In genomic region chr1:195530961-195531360, GRCh38 we compare ENCODE assay signal across 16 cellular contexts.
"Had no signal": no experiment of that assay in that cellular context is flagged by ENCODE, and none has a peak within 500 bp of the region (broad histone marks: within the 10 kb centered on the region; RNA-seq: fewer than 3 reads in every experiment).

No MANE protein-coding gene starts in this region.

- DNase-seq: activated CD4-positive, alpha-beta T cell treated with anti-CD3 and anti-CD28 coated beads, Interleukin-2, amount 50 U/mL, for 4 hours; activated CD4-positive, CD25-positive, alpha-beta regulatory T cell treated with anti-CD3 and anti-CD28 coated beads, Interleukin-2, amount 50 U/mL, for 72 hours; activated effector memory CD4-positive, alpha-beta T cell treated with Interleukin-2 at 50 U/mL for 16 hours; activated T-cell treated with anti-CD3 and anti-CD28 coated beads, Interleukin-2, amount 50 U/mL, for 24 hours; amniotic stem cell; esophagus squamous epithelium; hippocampal formation; kidney glomerular epithelial cell; mesendoderm; nephron progenitor cell; stomach; T-helper 9 cell; uterus had no signal

- H3K4me3 Mint-ChIP-seq: activated naive CD4-positive, alpha-beta T cell treated with anti-CD3 and anti-CD28 coated beads, Interleukin-2, amount 50 U/mL, for 24 hours; activated T-cell treated with anti-CD3 and anti-CD28 coated beads, Interleukin-2, amount 50 U/mL, for 24 hours; nephron progenitor cell had no signal

- H3K4me1 ChIP-seq: esophagus squamous epithelium, parathyroid adenoma, stomach, uterus had no signal

- H3K9me3 ChIP-seq: esophagus squamous epithelium, uterus had no signal

- H3K36me3 ChIP-seq: esophagus squamous epithelium, stomach, uterus had no signal

- H3K9me3 Mint-ChIP-seq: activated T-cell treated with anti-CD3 and anti-CD28 coated beads, Interleukin-2, amount 50 U/mL, for 24 hours; nephron progenitor cell had no signal

- H3K79me2 ChIP-seq: parathyroid adenoma had no signal

- H3K27ac ChIP-seq: esophagus squamous epithelium, parathyroid adenoma, skin epidermis, stomach, uterus had no signal

- H3K27ac Mint-ChIP-seq: activated naive CD4-positive, alpha-beta T cell treated with anti-CD3 and anti-CD28 coated beads, Interleukin-2, amount 50 U/mL, for 24 hours; activated T-cell treated with anti-CD3 and anti-CD28 coated beads, Interleukin-2, amount 50 U/mL, for 24 hours; nephron progenitor cell had no signal

- H3K27me3 Mint-ChIP-seq: activated naive CD4-positive, alpha-beta T cell treated with anti-CD3 and anti-CD28 coated beads, Interleukin-2, amount 50 U/mL, for 24 hours; activated T-cell treated with anti-CD3 and anti-CD28 coated beads, Interleukin-2, amount 50 U/mL, for 24 hours had no signal

- H3K9ac ChIP-seq: parathyroid adenoma had no signal

- H3K4me3 ChIP-seq: esophagus squamous epithelium, skin epidermis, stomach, uterus had no signal

- H3K27me3 ChIP-seq: esophagus squamous epithelium, stomach, uterus had no signal

- H3K4me1 Mint-ChIP-seq: activated naive CD4-positive, alpha-beta T cell treated with anti-CD3 and anti-CD28 coated beads, Interleukin-2, amount 50 U/mL, for 24 hours; nephron progenitor cell had no signal

- H3K36me3 Mint-ChIP-seq: activated naive CD4-positive, alpha-beta T cell treated with anti-CD3 and anti-CD28 coated beads, Interleukin-2, amount 50 U/mL, for 24 hours had no signal

- H2AFZ ChIP-seq: parathyroid adenoma had no signal
